16 cellular contexts compared by ENCODE assay signal in the genomic region with DNA sequence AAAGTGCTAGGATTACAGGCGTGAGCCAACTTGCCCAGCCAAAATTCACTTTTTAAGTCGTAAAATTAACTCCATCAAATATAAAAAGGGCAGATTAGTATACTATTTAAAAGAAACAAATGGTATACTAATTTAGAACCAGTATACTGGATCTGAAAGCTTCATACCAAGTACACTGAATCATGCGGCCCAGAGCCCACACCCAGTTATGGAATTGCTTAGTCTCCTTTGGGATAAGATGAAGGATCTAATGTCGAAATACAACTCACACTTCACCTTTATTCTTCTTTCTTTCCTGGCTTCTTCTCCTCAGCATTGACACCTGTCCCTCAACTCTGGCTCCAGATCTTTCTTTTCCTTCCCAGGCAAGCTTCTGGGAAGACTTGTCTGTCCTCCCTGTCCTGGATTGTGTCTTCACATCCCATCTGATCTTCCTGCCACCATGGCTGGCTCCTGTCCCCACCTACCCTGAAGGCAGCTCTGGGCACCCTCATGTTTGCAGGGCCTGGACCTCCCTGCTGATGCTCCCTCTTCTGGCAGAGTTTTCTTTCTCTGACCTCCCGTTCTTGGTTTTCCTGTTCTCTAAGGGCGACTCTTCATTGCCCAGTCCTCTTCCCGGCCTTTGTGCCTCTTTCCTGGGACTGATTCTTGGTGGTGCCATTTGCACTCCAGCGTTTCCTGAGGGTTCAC. TPM values are rescaled to one million over a fixed set of nuclear protein-coding genes. Genes with fewer than 3 reads are reported as not detected.
DNase-seq lines count a peak whose midpoint lies in the region; ATAC-seq and TF ChIP-seq lines count a peak whose summit lies in the region.
"Had no signal": no experiment of that assay in that cellular context is flagged by ENCODE, and none has a peak within 500 bp of the region (broad histone marks: within the 10 kb centered on the region; RNA-seq: fewer than 3 reads in every experiment).

No MANE protein-coding gene starts in this region.

- H3K4me3 Mint-ChIP-seq in stimulated activated effector memory CD8-positive, alpha-beta T cell treated with anti-CD3 and anti-CD28 coated beads, Interleukin-12 subunit alpha, Interleukin-12 subunit beta, amount 100 ng/mL, for 72 hours = no peak overlapping the region
- H3K4me3 Mint-ChIP-seq in effector memory CD8-positive, alpha-beta T cell = no peak overlapping the region
- H3K4me3 Mint-ChIP-seq: B cell; stimulated activated naive B cell treated with anti-CD40 and anti-IgM and Interleukin-4, amounts not matched to agents 10 μg/mL and 1 μg/mL and 100 μg/mL, for 72 hours had no signal

- H3K4me1 Mint-ChIP-seq in stimulated activated effector memory CD8-positive, alpha-beta T cell treated with anti-CD3 and anti-CD28 coated beads, Interleukin-12 subunit alpha, Interleukin-12 subunit beta, amount 100 ng/mL, for 72 hours = no peaks in the 10 kb centered on the region
- H3K4me1 Mint-ChIP-seq in effector memory CD8-positive, alpha-beta T cell (ENCODE audit: low read depth in 2 of 2) = no peaks in the 10 kb centered on the region
- H3K4me1 Mint-ChIP-seq: B cell had no signal

- H3K36me3 Mint-ChIP-seq in stimulated activated effector memory CD8-positive, alpha-beta T cell treated with anti-CD3 and anti-CD28 coated beads, Interleukin-12 subunit alpha, Interleukin-12 subunit beta, amount 100 ng/mL, for 72 hours = no peaks in the 10 kb centered on the region
- H3K36me3 Mint-ChIP-seq in effector memory CD8-positive, alpha-beta T cell (ENCODE audit: insufficient read depth) = no peaks in the 10 kb centered on the region
- H3K36me3 Mint-ChIP-seq: stimulated activated naive B cell treated with anti-CD40 and anti-IgM and Interleukin-4, amounts not matched to agents 10 μg/mL and 1 μg/mL and 100 μg/mL, for 72 hours had no signal

- H3K4me3 ChIP-seq in GM12875 (ENCODE audit: low read depth, low read length) (no peak overlapping the region), fibroblast of villous mesenchyme (ENCODE audit: low read depth, low read length) (no peak overlapping the region)
- H3K4me3 ChIP-seq: ascending aorta had no signal

- peaks cover 28 to 55% of the 10 kb centered on the region in 2 donors for H3K27me3 Mint-ChIP-seq in effector memory CD8-positive, alpha-beta T cell

- in situ Hi-C loops in SK-MEL-5 (cut with HindIII; ENCODE audit: low pct_unique_long_range_greater_than_20kb, low sequenced_read_pairs) = no loop called here

- TF ChIP-seq CTCF in GM12875 (IDR thresholded peaks at IDR 0.05; ENCODE audit: borderline replicate concordance, insufficient read depth, low read depth, low read length) (0 out of 2 replicates have a peak, but pooled peaks have one; percentile 2), fibroblast of villous mesenchyme (IDR thresholded peaks at IDR 0.05; ENCODE audit: insufficient read depth, low read depth, low read length) (peak; percentile 19)

- H3K27ac Mint-ChIP-seq in stimulated activated effector memory CD8-positive, alpha-beta T cell treated with anti-CD3 and anti-CD28 coated beads, Interleukin-12 subunit alpha, Interleukin-12 subunit beta, amount 100 ng/mL, for 72 hours = no peak overlapping the region
- no peak overlapping the region for H3K27ac Mint-ChIP-seq in effector memory CD8-positive, alpha-beta T cell
- H3K27ac Mint-ChIP-seq: B cell; stimulated activated naive B cell treated with anti-CD40 and anti-IgM and Interleukin-4, amounts not matched to agents 10 μg/mL and 1 μg/mL and 100 μg/mL, for 72 hours had no signal

- DNase-seq in A172 (ENCODE audit: low spot score) (peak; percentile 4), SK-MEL-5 (ENCODE audit: low read depth, low spot score) (peak; percentile 35), fibroblast of villous mesenchyme (ENCODE audit: low read depth) (peak; percentile 18), NOMO-1 (lab: John Stamatoyannopoulos, UW; ENCODE audit: unreplicated experiment in 2 of 2) (no peak)
- no peak for DNase-seq in stimulated activated effector memory CD8-positive, alpha-beta T cell treated with anti-CD3 and anti-CD28 coated beads, Interleukin-12 subunit alpha, Interleukin-12 subunit beta, amount 100 ng/mL, for 72 hours (ENCODE audit: low spot score in 2 of 2)
- DNase-seq in effector memory CD8-positive, alpha-beta T cell = no peak
- DNase-seq: activated CD4-positive, alpha-beta T cell treated with anti-CD3 and anti-CD28 coated beads for 4 hours; effector memory CD4-positive, alpha-beta T cell; NCI-H1436; NCI-H526 treated with DMSO at 0.1 percent for 48 hours; stimulated activated CD4-positive, alpha-beta T cell treated with anti-CD3 and anti-CD28 coated beads, Interleukin-2, amount 100 ng/mL, for 24 hours; stimulated activated naive B cell treated with anti-CD40 and anti-IgM and Interleukin-4, amounts not matched to agents 10 μg/mL and 1 μg/mL and 100 μg/mL, for 72 hours had no signal

- H3K9me3 Mint-ChIP-seq in stimulated activated effector memory CD8-positive, alpha-beta T cell treated with anti-CD3 and anti-CD28 coated beads, Interleukin-12 subunit alpha, Interleukin-12 subunit beta, amount 100 ng/mL, for 72 hours = no peaks in the 10 kb centered on the region
- no peaks in the 10 kb centered on the region for H3K9me3 Mint-ChIP-seq in effector memory CD8-positive, alpha-beta T cell
- H3K9me3 Mint-ChIP-seq: stimulated activated naive B cell treated with anti-CD40 and anti-IgM and Interleukin-4, amounts not matched to agents 10 μg/mL and 1 μg/mL and 100 μg/mL, for 72 hours had no signal

- ATAC-seq in HG02763 (IDR thresholded peaks at IDR 0.05; ENCODE audit: unreplicated experiment) = no peak
- ATAC-seq in stimulated activated effector memory CD8-positive, alpha-beta T cell treated with anti-CD3 and anti-CD28 coated beads, Interleukin-12 subunit alpha, Interleukin-12 subunit beta, amount 100 ng/mL, for 72 hours = no peak
- ATAC-seq in effector memory CD8-positive, alpha-beta T cell (replicated peaks) = no peak
- ATAC-seq: stimulated activated naive B cell treated with anti-CD40 and anti-IgM and Interleukin-4, amounts not matched to agents 10 μg/mL and 1 μg/mL and 100 μg/mL, for 72 hours had no signal

RNA-seq across cellular contexts. Expression of gene CTBP2, which starts 57.8 kb away (rescaled TPM):
- total RNA-seq in A172 (2014; rRNA removed; shearing (Covaris generic)) = 35.0 and 35.5 TPM in 2 replicates
- 38.1 and 39.6 TPM in 2 replicates for total RNA-seq in SK-MEL-5 (2014; rRNA removed; shearing (Covaris generic))
- 45.9 and 46.9 TPM in 2 replicates for polyA plus RNA-seq in SK-MEL-5 (2015; cell fraction: cytosol; rRNA removed)
- 46.4 and 54.6 TPM in 2 replicates for polyA plus RNA-seq in SK-MEL-5 (2015; cell fraction: nucleus; rRNA removed)
- total RNA-seq in fibroblast of villous mesenchyme = 74.3 and 84.7 TPM in 2 replicates

Comparison
In these comparisons a context has a peak if more than half of its experiments do, and no peak if none do; other contexts are left out.
1. DNase-seq: peak in A172 (single experiment), SK-MEL-5 (single experiment) and fibroblast of villous mesenchyme (single experiment); none in NOMO-1 (0 of 2), stimulated activated effector memory CD8-positive, alpha-beta T cell treated with anti-CD3 and anti-CD28 coated beads, Interleukin-12 subunit alpha, Interleukin-12 subunit beta, amount 100 ng/mL, for 72 hours (0 of 2) and effector memory CD8-positive, alpha-beta T cell (0 of 3).